9 cellular contexts compared by ENCODE assay signal in genomic region chr1:23593042-23593521, GRCh38. TPM values are rescaled to one million over a fixed set of nuclear protein-coding genes. Genes with fewer than 3 reads are reported as not detected.
A peak's percentile ranks its signal among the peaks of the same experiment; 100 is the strongest.
DNase-seq lines count a peak whose midpoint lies in the region; ATAC-seq and TF ChIP-seq lines count a peak whose summit lies in the region.
"Had no signal": no experiment of that assay in that cellular context is flagged by ENCODE, and none has a peak within 500 bp of the region (broad histone marks: within the 10 kb centered on the region; RNA-seq: fewer than 3 reads in every experiment).

No MANE protein-coding gene starts in this region.

- no peaks in the 10 kb centered on the region for H3F3A ChIP-seq in Loucy (ENCODE audit: low read depth)

- H3K9me2 ChIP-seq in Loucy (replicated peaks; ENCODE audit: low read depth, low read length) = no peaks in the 10 kb centered on the region

- no peak overlapping the region for H3K4me3 Mint-ChIP-seq in activated naive CD8-positive, alpha-beta T cell treated with anti-CD3 and anti-CD28 coated beads for 36 hours

- no peak overlapping the region for H4K91ac ChIP-seq in neuronal stem cell (ENCODE audit: low read depth, low read length, poor library complexity)

- H3K79me2 ChIP-seq in Loucy (ENCODE audit: insufficient read depth, low read length) = no peaks in the 10 kb centered on the region

- peak overlapping the region; percentile 52 for H3K27ac Mint-ChIP-seq in activated naive CD8-positive, alpha-beta T cell treated with anti-CD3 and anti-CD28 coated beads for 36 hours

- H3K27me3 Mint-ChIP-seq in activated naive CD8-positive, alpha-beta T cell treated with anti-CD3 and anti-CD28 coated beads for 36 hours = no peaks in the 10 kb centered on the region

- no peak for TF ChIP-seq CTCF in Loucy (conservative IDR thresholded peaks at IDR 0.05; ENCODE audit: low read length)

- no peaks in the 10 kb centered on the region for H3K79me1 ChIP-seq in neuronal stem cell (ENCODE audit: low read depth, low read length)

- no peak overlapping the region for H2BK120ac ChIP-seq in neuronal stem cell (ENCODE audit: low read depth, low read length)

- ATAC-seq in GM18502 (IDR thresholded peaks at IDR 0.05; ENCODE audit: poor library complexity, unreplicated experiment) = no peak
- no peak for ATAC-seq in HG03565 (IDR thresholded peaks at IDR 0.05; ENCODE audit: unreplicated experiment)

- peak overlapping the region; percentile 14 for H2BK12ac ChIP-seq in neuronal stem cell (ENCODE audit: low read length)

- H3K4me1 ChIP-seq in Loucy (ENCODE audit: insufficient read depth, low read length, poor library complexity, severe bottlenecking) (peaks cover 26% of the 10 kb centered on the region), neuronal stem cell (ENCODE audit: control insufficient read depth in 2 of 2, insufficient read depth in 1 of 2, low read depth in 1 of 2, low read length in 2 of 2) (peaks cover 10 to 50% of the 10 kb centered on the region in 2 donors)

- DNase-seq in DMS79 (lab: John Stamatoyannopoulos, UW) (peak; percentile 75), neuronal stem cell (ENCODE audit: low spot score) (no peak), SIG-M5 treated with dmso at 0.1 percent for 504 hours (lab: John Stamatoyannopoulos, UW; ENCODE audit: unreplicated experiment) (no peak)
- DNase-seq in activated naive CD8-positive, alpha-beta T cell treated with anti-CD3 and anti-CD28 coated beads for 36 hours = no peak

- no peaks in the 10 kb centered on the region for H3K27me3 ChIP-seq in Loucy (ENCODE audit: insufficient read depth, low read length, poor library complexity, severe bottlenecking)
- H3K27me3 ChIP-seq in neuronal stem cell (ENCODE audit: control insufficient read depth in 3 of 3, insufficient read depth in 3 of 3, low read depth in 1 of 3, low read length in 3 of 3) = no peaks in the 10 kb centered on the region

- no peak overlapping the region for H3K14ac ChIP-seq in neuronal stem cell (ENCODE audit: low read length)

- H3K4me2 ChIP-seq in Loucy (ENCODE audit: low read depth, low read length, poor library complexity, severe bottlenecking) = no peak overlapping the region
- H3K4me2 ChIP-seq in neuronal stem cell (ENCODE audit: insufficient read depth, low read length, poor library complexity, severe bottlenecking) = no peak overlapping the region
- H3K4me2 ChIP-seq: KMS-11 had no signal

- H3K9me3 ChIP-seq in Loucy (ENCODE audit: insufficient read depth, low read depth, low read length) = no peaks in the 10 kb centered on the region
- H3K9me3 ChIP-seq in neuronal stem cell (replicated peaks in 1 of 2; ENCODE audit: control insufficient read depth in 2 of 2, insufficient read depth in 1 of 2, low read depth in 1 of 2, low read length in 2 of 2) = no peaks in the 10 kb centered on the region
- H3K9me3 ChIP-seq: neutrophil had no signal

- no peaks in the 10 kb centered on the region for H3K36me3 Mint-ChIP-seq in activated naive CD8-positive, alpha-beta T cell treated with anti-CD3 and anti-CD28 coated beads for 36 hours

- peak overlapping the region; percentile 39 for H2AK5ac ChIP-seq in neuronal stem cell (ENCODE audit: low read depth, low read length)

- peaks cover 85% of the 10 kb centered on the region for H3K4me1 Mint-ChIP-seq in activated naive CD8-positive, alpha-beta T cell treated with anti-CD3 and anti-CD28 coated beads for 36 hours

- no peak overlapping the region for H2BK5ac ChIP-seq in neuronal stem cell (ENCODE audit: low read length)

- H3K23ac ChIP-seq in neuronal stem cell (ENCODE audit: low read depth, low read length, poor library complexity) = no peak overlapping the region

- no peaks in the 10 kb centered on the region for H4K20me1 ChIP-seq in Loucy (ENCODE audit: insufficient read depth, low read length, poor library complexity, severe bottlenecking)

- H3K4me3 ChIP-seq in Loucy (ENCODE audit: low read length, poor library complexity, severe bottlenecking) = no peak overlapping the region
- H3K4me3 ChIP-seq in neuronal stem cell (ENCODE audit: low read length in 2 of 2) = no peak overlapping the region

- no peak overlapping the region for H3K27ac ChIP-seq in neuronal stem cell (replicated peaks; ENCODE audit: low read length)
- H3K27ac ChIP-seq: KMS-11, neutrophil had no signal

- H4K8ac ChIP-seq in neuronal stem cell (ENCODE audit: low read depth, low read length) = no peak overlapping the region

- H2BK15ac ChIP-seq in neuronal stem cell (ENCODE audit: low read length) = no peak overlapping the region

- H3K9ac ChIP-seq in Loucy (ENCODE audit: low read depth, low read length, poor library complexity, severe bottlenecking) (peak overlapping the region; percentile 54), neuronal stem cell (ENCODE audit: low read depth, low read length, poor library complexity) (no peak overlapping the region)
- H3K9ac ChIP-seq: KMS-11 had no signal

- H3K36me3 ChIP-seq in Loucy (ENCODE audit: insufficient read depth, low read length) (no peaks in the 10 kb centered on the region), neuronal stem cell (replicated peaks in 1 of 2; ENCODE audit: control insufficient read depth in 2 of 2, insufficient read depth in 2 of 2, low read length in 2 of 2) (no peaks in the 10 kb centered on the region)
- H3K36me3 ChIP-seq: neutrophil had no signal

- peaks cover 2% of the 10 kb centered on the region for H3K9me3 Mint-ChIP-seq in activated naive CD8-positive, alpha-beta T cell treated with anti-CD3 and anti-CD28 coated beads for 36 hours

- no peak overlapping the region for H3K4ac ChIP-seq in neuronal stem cell (ENCODE audit: low read length)

- H2AFZ ChIP-seq in Loucy (ENCODE audit: low read length) (no peak overlapping the region), neuronal stem cell (ENCODE audit: low read length) (no peak overlapping the region)

- H3K18ac ChIP-seq in neuronal stem cell (ENCODE audit: low read length) = no peak overlapping the region

- WGBS in neuronal stem cell (ENCODE audit: extremely low coverage in 2 of 2, insufficient read length in 2 of 2, insufficient replicate concordance in 1 of 2), 2 donors = no CpG with 5 or more reads among the region's 5 CpGs

RNA-seq across cellular contexts. Expression of gene ID3, which starts 33.8 kb away (rescaled TPM):
- 10 to 100 TPM; 59.1 to 59.5 TPM for total RNA-seq in activated naive CD8-positive, alpha-beta T cell treated with anti-CD3 and anti-CD28 coated beads for 36 hours
- 99.9 TPM for polyA plus RNA-seq in neuronal stem cell (2013, experiment 1 of 2)
- polyA plus RNA-seq in neuronal stem cell (2013, experiment 2 of 2) = 99.2 TPM
